ENCODE assay signal across 19 cellular contexts in genomic region chr20:49872056-49872455, GRCh38. TPM values are rescaled to one million over a fixed set of nuclear protein-coding genes. Genes with fewer than 3 reads are reported as not detected.
DNase-seq lines count a peak whose midpoint lies in the region; ATAC-seq and TF ChIP-seq lines count a peak whose summit lies in the region.
"Had no signal": no experiment of that assay in that cellular context is flagged by ENCODE, and none has a peak within 500 bp of the region (broad histone marks: within the 10 kb centered on the region; RNA-seq: fewer than 3 reads in every experiment).

No MANE protein-coding gene starts in this region.

- peaks cover 30% of the 10 kb centered on the region; the same call in 1 of the 2 replicates for H3F3A ChIP-seq in PC-9 (ENCODE audit: insufficient read depth, low read depth)

- POLR2A ChIA-PET in activated CD4-positive, alpha-beta T cell treated with anti-CD3 and anti-CD28 coated beads, Interleukin-2, amount 10 ng/mL, durations not matched to agents 7 days and 5 days (lab: Charles Lee), result no interaction called here
- POLR2A ChIA-PET in PC-9 (lab: Charles Lee; ENCODE audit: unreplicated experiment), result no interaction called here

- intact Hi-C loops in PC-9 (cut with micrococcal nuclease; ENCODE audit: unreplicated experiment), result no loop called here
- intact Hi-C loops in left lung (cut with DNase I), result no loop called here

- no peaks in the 10 kb centered on the region for H3K27me3 ChIP-seq in PC-9 (ENCODE audit: insufficient read depth, low read depth)
- no peaks in the 10 kb centered on the region for H3K27me3 ChIP-seq in left lung
- H3K27me3 ChIP-seq: MG63 had no signal

- BruUV-seq in PC-9 (replicated peaks; lab: Mats Ljungman, UMichigan), result no TSS peak

- H3K9me3 ChIP-seq in PC-9 (ENCODE audit: insufficient read depth, low read depth) (no peaks in the 10 kb centered on the region), left lung (no peaks in the 10 kb centered on the region)
- H3K9me3 ChIP-seq: MG63 had no signal

- no peak overlapping the region for H2AFZ ChIP-seq in PC-9

- no peak for ATAC-seq in GM21576 (IDR thresholded peaks at IDR 0.05; ENCODE audit: unreplicated experiment)
- no peak for ATAC-seq in left lung

- no peak overlapping the region for H3K4me3 Mint-ChIP-seq in activated CD4-positive, alpha-beta T cell treated with anti-CD3 and anti-CD28 coated beads, Interleukin-2, amount 10 ng/mL, durations not matched to agents 7 days and 5 days
- H3K4me3 Mint-ChIP-seq: CD8-positive, alpha-beta memory T cell had no signal

- no peaks in the 10 kb centered on the region for H3K9me3 Mint-ChIP-seq in activated CD4-positive, alpha-beta T cell treated with anti-CD3 and anti-CD28 coated beads, Interleukin-2, amount 10 ng/mL, durations not matched to agents 7 days and 5 days
- H3K9me3 Mint-ChIP-seq: CD8-positive, alpha-beta memory T cell had no signal

- CTCF ChIA-PET in activated CD4-positive, alpha-beta T cell treated with anti-CD3 and anti-CD28 coated beads, Interleukin-2, amount 10 ng/mL, durations not matched to agents 7 days and 5 days (lab: Charles Lee), result interaction anchor here (0.7 to 1.1 kb wide), 2 partner anchors 32 to 40 kb away, joined by 3 read pairs; no protein-coding TSS in a partner anchor
- CTCF ChIA-PET in PC-9 (lab: Charles Lee), result interaction anchor here (0.6 kb wide), 2 partner anchors 56 to 250 kb away, joined by 3 read pairs; no protein-coding TSS in a partner anchor

- peaks cover 12% of the 10 kb centered on the region for H3K4me1 ChIP-seq in PC-9 (replicated peaks; ENCODE audit: insufficient read depth)
- no peaks in the 10 kb centered on the region for H3K4me1 ChIP-seq in left lung

- H3K27ac ChIP-seq in PC-9, result peak overlapping the region; percentile 48
- H3K27ac ChIP-seq in left lung, result no peak overlapping the region
- H3K27ac ChIP-seq: C4-2B had no signal

- H3K4me2 ChIP-seq in PC-9, result peak overlapping the region; percentile 24

- peaks cover 11% of the 10 kb centered on the region; the same call in 1 of the 2 replicates for H3K36me3 ChIP-seq in PC-9 (ENCODE audit: low read depth)
- H3K36me3 ChIP-seq in left lung, result peaks cover 0 to 97% of the 10 kb centered on the region in 2 donors

- H3K4me3 ChIP-seq in PC-9 (no peak overlapping the region), epithelial cell of esophagus (ENCODE audit: low read length) (no peak overlapping the region), left lung (no peak overlapping the region)
- H3K4me3 ChIP-seq: MG63 had no signal

- H3K36me3 Mint-ChIP-seq in activated CD4-positive, alpha-beta T cell treated with anti-CD3 and anti-CD28 coated beads, Interleukin-2, amount 10 ng/mL, durations not matched to agents 7 days and 5 days (ENCODE audit: low read depth), result peaks cover 29% of the 10 kb centered on the region

- no peaks in the 10 kb centered on the region for H4K20me1 ChIP-seq in PC-9 (ENCODE audit: insufficient read depth)

- no peaks in the 10 kb centered on the region for H3K27me3 Mint-ChIP-seq in activated CD4-positive, alpha-beta T cell treated with anti-CD3 and anti-CD28 coated beads, Interleukin-2, amount 10 ng/mL, durations not matched to agents 7 days and 5 days

- TF ChIP-seq CTCF in PC-9 (conservative IDR thresholded peaks at IDR 0.05) (no peak), epithelial cell of esophagus (IDR thresholded peaks at IDR 0.05; ENCODE audit: insufficient read depth, low read depth, low read length, missing control alignments) (no peak), left lung (IDR thresholded peaks at IDR 0.05) (no peak)

- H3K27ac Mint-ChIP-seq in activated CD4-positive, alpha-beta T cell treated with anti-CD3 and anti-CD28 coated beads, Interleukin-2, amount 10 ng/mL, durations not matched to agents 7 days and 5 days, result peak overlapping the region; percentile 13

- no peak for DNase-seq in activated CD4-positive, alpha-beta T cell treated with anti-CD3 and anti-CD28 coated beads, Interleukin-2, amount 10 ng/mL, durations not matched to agents 7 days and 5 days
- DNase-seq in activated CD4-positive, alpha-beta T cell treated with anti-CD3 and anti-CD28 coated beads for 1 hour, result no peak
- DNase-seq in PC-9, result peak in 1 of 2 experiments; percentile 72
- DNase-seq in epithelial cell of esophagus (ENCODE audit: low read depth), result peak; percentile 14
- DNase-seq in activated effector memory CD4-positive, alpha-beta T cell treated with Interleukin-2 at 50 U/mL for 16 hours, result no peak
- DNase-seq in left lung, result no peak
- DNase-seq in RKO (ENCODE audit: low spot score), result no peak
- DNase-seq: Calu3; CD8-positive, alpha-beta memory T cell; GDM1; MG63; NCI-H1417; NCI-H187; NCI-H226; NCI-H510A treated with DMSO at 0.1 percent for 48 hours; RPMI8226; T-helper 1 cell had no signal

- H3K4me1 Mint-ChIP-seq in activated CD4-positive, alpha-beta T cell treated with anti-CD3 and anti-CD28 coated beads, Interleukin-2, amount 10 ng/mL, durations not matched to agents 7 days and 5 days, result no peaks in the 10 kb centered on the region

- no peaks in the 10 kb centered on the region for H3K9me2 ChIP-seq in PC-9 (ENCODE audit: insufficient read depth)

- H3K79me2 ChIP-seq in PC-9 (ENCODE audit: low read depth), result no peaks in the 10 kb centered on the region

RNA-seq across cellular contexts. Expression of gene SPATA2, which starts 43.3 kb away (rescaled TPM):
- 1 to 10 TPM; 7.4 to 8.2 TPM for total RNA-seq in activated CD4-positive, alpha-beta T cell treated with anti-CD3 and anti-CD28 coated beads, Interleukin-2, amount 10 ng/mL, durations not matched to agents 7 days and 5 days
- total RNA-seq in PC-9 (2021) (7.3 and 10.9 TPM in 2 replicates), left lung (1 to 10 TPM; 6.9 to 7.1 TPM)

RNA-seq across cellular contexts. Expression of gene SLC9A8, which starts 59.4 kb away (rescaled TPM):
- total RNA-seq in activated CD4-positive, alpha-beta T cell treated with anti-CD3 and anti-CD28 coated beads, Interleukin-2, amount 10 ng/mL, durations not matched to agents 7 days and 5 days, result 10 to 100 TPM; 21.4 to 23.1 TPM
- total RNA-seq in PC-9 (2021) (12.7 and 21.4 TPM in 2 replicates), left lung (10 to 100 TPM in 1 of 2 donors, 1 to 10 TPM in 1; 8.4 to 16.7 TPM)
